In the genomic region with DNA sequence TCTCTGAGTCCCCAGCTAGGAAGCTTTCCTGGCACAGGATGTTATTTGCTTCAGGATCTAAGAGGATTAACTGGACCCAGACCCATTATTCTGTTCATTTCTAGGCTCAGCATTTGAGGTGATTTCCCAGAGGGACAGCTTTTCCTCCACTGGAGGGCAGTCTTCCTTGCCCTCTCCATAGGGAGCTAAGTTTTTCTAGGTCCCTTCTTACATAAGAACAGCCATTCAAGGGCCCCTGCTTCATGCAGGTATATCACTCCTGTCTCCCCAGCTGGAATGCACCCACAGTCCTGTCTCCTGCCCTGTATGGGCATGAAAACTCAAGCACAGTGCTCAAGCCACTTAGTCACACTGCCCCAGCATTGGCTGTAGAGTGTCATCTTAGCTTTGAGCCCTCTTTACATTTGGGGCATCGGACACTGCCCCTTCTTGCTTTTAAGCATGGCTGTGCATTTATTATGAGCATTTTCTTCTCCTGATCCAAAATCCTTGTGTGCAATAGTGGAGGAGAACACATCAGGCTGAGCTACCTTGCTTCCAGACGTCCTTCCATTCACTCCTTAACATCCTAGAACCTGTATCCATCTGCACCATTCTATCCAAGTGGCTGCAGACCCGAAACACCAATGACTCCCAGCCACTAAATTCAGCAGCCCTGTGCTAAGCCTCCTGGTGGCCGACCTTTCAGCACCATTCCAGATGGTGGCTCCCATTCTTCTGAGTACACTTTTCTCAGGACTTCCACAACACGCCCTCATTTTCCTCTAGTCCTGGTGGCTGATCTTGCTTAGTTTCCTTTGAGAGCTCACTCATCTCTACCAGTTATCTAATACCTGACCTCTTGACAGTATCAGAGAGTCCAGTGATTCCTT, we compare ENCODE assay signal across 9 cellular contexts.
DNase-seq lines count a peak whose midpoint lies in the region; TF ChIP-seq lines count a peak whose summit lies in the region.
"Had no signal": no experiment of that assay in that cellular context is flagged by ENCODE, and none has a peak within 500 bp of the region (broad histone marks: within the 10 kb centered on the region; RNA-seq: fewer than 3 reads in every experiment).

No MANE protein-coding gene starts in this region.

- DNase-seq in activated CD4-positive, alpha-beta T cell treated with anti-CD3 and anti-CD28 coated beads, Interleukin-2, amount 10 ng/mL, durations not matched to agents 24 days and 14 days, result peak; percentile 48
- DNase-seq in activated CD4-positive, alpha-beta T cell treated with anti-CD3 and anti-CD28 coated beads for 48 hours, result no peak
- DNase-seq in PC-9 (no peak), foreskin fibroblast (peak in 1 of 2 donors; percentile 75), type B pancreatic cell (ENCODE audit: extremely low spot score, unreplicated experiment) (no peak), C1 segment of cervical spinal cord (lab: John Stamatoyannopoulos, UW) (no peak), NCI-H1436 treated with DMSO at 0.1 percent for 48 hours (lab: John Stamatoyannopoulos, UW) (no peak)
- DNase-seq in stimulated activated CD4-positive, alpha-beta T cell treated with anti-CD3 and anti-CD28 coated beads, Interleukin-2, amount 100 ng/mL, for 24 hours, result no peak
- DNase-seq: activated CD4-positive, alpha-beta T cell treated with anti-CD3 and anti-CD28 coated beads, Interleukin-2, amount 50 U/mL, for 1 hour had no signal

- no peak overlapping the region for H3K4me3 ChIP-seq in PC-9
- no peak overlapping the region for H3K4me3 ChIP-seq in foreskin fibroblast (ENCODE audit: low read depth in 1 of 2, low read length in 2 of 2)

- H3K9me3 ChIP-seq in PC-9 (ENCODE audit: insufficient read depth, low read depth), result no peaks in the 10 kb centered on the region

- H3K27me3 Mint-ChIP-seq in activated CD4-positive, alpha-beta T cell treated with anti-CD3 and anti-CD28 coated beads, Interleukin-2, amount 10 ng/mL, durations not matched to agents 24 days and 14 days, result peaks cover 13% of the 10 kb centered on the region
- H3K27me3 Mint-ChIP-seq in type B pancreatic cell, result peaks cover 10% of the 10 kb centered on the region

- H3K9me2 ChIP-seq in PC-9 (ENCODE audit: insufficient read depth), result no peaks in the 10 kb centered on the region

- H3K4me1 ChIP-seq in PC-9 (replicated peaks; ENCODE audit: insufficient read depth), result no peaks in the 10 kb centered on the region

- H3K36me3 Mint-ChIP-seq in activated CD4-positive, alpha-beta T cell treated with anti-CD3 and anti-CD28 coated beads, Interleukin-2, amount 10 ng/mL, durations not matched to agents 24 days and 14 days (ENCODE audit: low read depth), result no peaks in the 10 kb centered on the region
- H3K36me3 Mint-ChIP-seq in type B pancreatic cell, result no peaks in the 10 kb centered on the region

- POLR2A ChIA-PET in PC-9 (lab: Charles Lee; ENCODE audit: unreplicated experiment), result interaction anchor here (0.6 kb wide), 2 partner anchors 380 to 509 kb away, joined by 4 to 6 read pairs; no protein-coding TSS in a partner anchor

- no peak overlapping the region for H3K27ac Mint-ChIP-seq in activated CD4-positive, alpha-beta T cell treated with anti-CD3 and anti-CD28 coated beads, Interleukin-2, amount 10 ng/mL, durations not matched to agents 24 days and 14 days
- no peak overlapping the region for H3K27ac Mint-ChIP-seq in type B pancreatic cell

- intact Hi-C loops in activated CD4-positive, alpha-beta T cell treated with anti-CD3 and anti-CD28 coated beads, Interleukin-2, amount 10 ng/mL, durations not matched to agents 24 days and 14 days (cut with micrococcal nuclease), result no loop called here
- intact Hi-C loops in PC-9 (cut with micrococcal nuclease; ENCODE audit: unreplicated experiment), result no loop called here

- no peak overlapping the region for H3K4me3 Mint-ChIP-seq in activated CD4-positive, alpha-beta T cell treated with anti-CD3 and anti-CD28 coated beads, Interleukin-2, amount 10 ng/mL, durations not matched to agents 24 days and 14 days
- H3K4me3 Mint-ChIP-seq in type B pancreatic cell, result no peak overlapping the region

- H3K36me3 ChIP-seq in PC-9 (ENCODE audit: low read depth), result no peaks in the 10 kb centered on the region

- H2AFZ ChIP-seq in PC-9, result no peak overlapping the region

- no peaks in the 10 kb centered on the region for H3K4me1 Mint-ChIP-seq in activated CD4-positive, alpha-beta T cell treated with anti-CD3 and anti-CD28 coated beads, Interleukin-2, amount 10 ng/mL, durations not matched to agents 24 days and 14 days
- H3K4me1 Mint-ChIP-seq in type B pancreatic cell (ENCODE audit: unreplicated experiment), result no peaks in the 10 kb centered on the region

- H3K27ac ChIP-seq in PC-9, result no peak overlapping the region

- H3K79me2 ChIP-seq in PC-9 (ENCODE audit: low read depth), result no peaks in the 10 kb centered on the region

- CTCF ChIA-PET in PC-9 (lab: Charles Lee), result interaction anchor here (0.5 to 2.1 kb wide), 13 partner anchors 11 to 1007 kb away, joined by 3 to 12 read pairs (median 5); no protein-coding TSS in a partner anchor

- no peaks in the 10 kb centered on the region for H3K27me3 ChIP-seq in PC-9 (ENCODE audit: insufficient read depth, low read depth)

- H4K20me1 ChIP-seq in PC-9 (ENCODE audit: insufficient read depth), result no peaks in the 10 kb centered on the region

- no TSS peak for BruUV-seq in PC-9 (replicated peaks; lab: Mats Ljungman, UMichigan)

- peak; percentile 82 for TF ChIP-seq CTCF in PC-9 (conservative IDR thresholded peaks at IDR 0.05)
- peak; percentile 82 for TF ChIP-seq CTCF in foreskin fibroblast (IDR thresholded peaks at IDR 0.05; ENCODE audit: low read depth, low read length)
- peak; percentile 62 for TF ChIP-seq CTCF in type B pancreatic cell (conservative IDR thresholded peaks at IDR 0.05)

- H3K4me2 ChIP-seq in PC-9, result no peak overlapping the region

- no peaks in the 10 kb centered on the region for H3K9me3 Mint-ChIP-seq in activated CD4-positive, alpha-beta T cell treated with anti-CD3 and anti-CD28 coated beads, Interleukin-2, amount 10 ng/mL, durations not matched to agents 24 days and 14 days
- H3K9me3 Mint-ChIP-seq in type B pancreatic cell, result peaks cover 22% of the 10 kb centered on the region

- H3F3A ChIP-seq in PC-9 (ENCODE audit: insufficient read depth, low read depth), result no peaks in the 10 kb centered on the region
